1 cellular context compared by ENCODE assay signal in the genomic region with DNA sequence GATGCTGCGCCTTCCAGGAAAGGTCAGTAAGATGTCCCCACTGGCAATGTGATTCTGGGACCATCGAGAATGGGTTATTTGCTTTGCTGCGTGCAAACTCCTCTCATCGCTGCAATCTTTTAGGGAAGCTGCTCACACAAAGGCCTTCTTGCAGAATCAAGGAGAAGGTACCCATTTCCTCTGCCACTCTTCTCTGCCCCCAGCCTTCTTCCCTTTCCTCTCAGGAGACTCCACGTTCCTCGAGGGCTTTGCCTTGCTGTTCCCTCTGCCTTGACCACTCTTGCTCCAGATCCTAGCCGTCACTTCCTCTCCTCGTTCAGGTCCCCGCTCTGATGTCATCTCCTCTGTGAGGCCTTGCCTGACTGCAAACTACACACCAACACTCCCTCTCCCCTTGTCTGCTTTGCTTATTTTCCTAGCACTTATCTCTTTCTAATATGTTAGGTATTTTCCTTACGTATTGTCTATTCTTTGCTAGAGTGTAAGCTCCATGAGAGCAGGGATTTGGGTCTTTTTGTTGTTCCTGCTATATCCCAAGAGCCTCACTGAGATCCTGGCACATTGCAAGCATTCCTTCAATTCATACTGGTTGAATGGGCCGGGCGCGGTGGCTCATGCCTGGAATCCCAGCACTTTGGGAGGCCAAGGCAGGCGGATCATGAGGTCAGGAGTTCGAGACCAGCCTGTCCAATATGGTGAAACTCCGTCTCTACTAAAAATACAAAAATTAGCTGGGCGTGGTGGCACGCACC.
TF ChIP-seq lines count a peak whose summit lies in the region.

No MANE protein-coding gene starts in this region.

TF ChIP-seq in H1, 55 proteins besides CTCF, POLR2A, EP300 and RAD21:
- TF ChIP-seq JUN (IDR thresholded peaks at IDR 0.05; ENCODE audit: low read depth, low read length) (no peak), BCL11A (IDR thresholded peaks at IDR 0.05; ENCODE audit: low read depth in 2 of 2, low read length in 2 of 2) (no peak), POLR2AphosphoS5 (IDR thresholded peaks at IDR 0.05; ENCODE audit: low read depth, low read length) (0 out of 2 replicates have a peak, but pooled peaks have one; percentile 50), POU5F1 (IDR thresholded peaks at IDR 0.05; ENCODE audit: low read depth, low read length) (no peak), GABPA (IDR thresholded peaks at IDR 0.05; ENCODE audit: borderline replicate concordance, insufficient read depth, low read length) (no peak)
- TF ChIP-seq, protein P1, sequence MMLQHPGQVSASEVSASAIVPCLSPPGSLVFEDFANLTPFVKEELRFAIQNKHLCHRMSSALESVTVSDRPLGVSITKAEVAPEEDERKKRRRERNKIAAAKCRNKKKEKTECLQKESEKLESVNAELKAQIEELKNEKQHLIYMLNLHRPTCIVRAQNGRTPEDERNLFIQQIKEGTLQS (IDR thresholded peaks at IDR 0.05; ENCODE audit: insufficient read depth, low read depth, low read length), result no peak
